In genomic region chr1:53115403-53116306, GRCh38 we compare ENCODE assay signal across 15 cellular contexts. TPM values are rescaled to one million over a fixed set of nuclear protein-coding genes. Genes with fewer than 3 reads are reported as not detected.
DNase-seq lines count a peak whose midpoint lies in the region; ATAC-seq and TF ChIP-seq lines count a peak whose summit lies in the region.
"Had no signal": no experiment of that assay in that cellular context is flagged by ENCODE, and none has a peak within 500 bp of the region (broad histone marks: within the 10 kb centered on the region; RNA-seq: fewer than 3 reads in every experiment).

No MANE protein-coding gene starts in this region.

- DNase-seq in DMS53 treated with DMSO at 0.1 percent for 48 hours (lab: John Stamatoyannopoulos, UW; ENCODE audit: unreplicated experiment), result peak; percentile 30
- DNase-seq in NCI-H2227 (lab: John Stamatoyannopoulos, UW; ENCODE audit: unreplicated experiment), result peak; percentile 72
- peak; percentile 48 for DNase-seq in epidermal melanocyte (ENCODE audit: insufficient read length, low spot score)
- peak; percentile 95 for DNase-seq in neural progenitor cell (ENCODE audit: low spot score)
- no peak for DNase-seq in naive thymus-derived CD4-positive, alpha-beta T cell
- no peak for DNase-seq in GM23248
- DNase-seq in GM19238 (ENCODE audit: insufficient read length, low spot score), result no peak
- DNase-seq: activated CD8-positive, alpha-beta memory T cell treated with anti-CD3 and anti-CD28 coated beads for 24 hours; CD4-positive, alpha-beta memory T cell; dermis blood vessel endothelial cell; stimulated activated CD4-positive, alpha-beta T cell treated with anti-CD3 and anti-CD28 coated beads, Interleukin-12 subunit alpha, Interleukin-12 subunit beta, amount 100 ng/mL, for 4 hours; stimulated activated CD8-positive, alpha-beta memory T cell treated with anti-CD3 and anti-CD28 coated beads, Interleukin-4, amount 100 ng/mL, for 48 hours had no signal

- no peaks in the 10 kb centered on the region for H3K9me3 ChIP-seq in neural progenitor cell (ENCODE audit: low read depth)
- H3K9me3 ChIP-seq in naive thymus-derived CD4-positive, alpha-beta T cell (ENCODE audit: control insufficient read depth in 2 of 3, low read length in 3 of 3), result no peaks in the 10 kb centered on the region
- peaks cover 7% of the 10 kb centered on the region for H3K9me3 ChIP-seq in GM23248 (ENCODE audit: low read depth)

- H3K9ac ChIP-seq in neural progenitor cell, result no peak overlapping the region
- H3K9ac ChIP-seq in GM23248, result no peak overlapping the region

- no peak overlapping the region for H3K27ac Mint-ChIP-seq in neural progenitor cell
- H3K27ac Mint-ChIP-seq in naive thymus-derived CD4-positive, alpha-beta T cell, result no peak overlapping the region
- H3K27ac Mint-ChIP-seq: activated naive CD4-positive, alpha-beta T cell treated with anti-CD3 and anti-CD28 coated beads, Interleukin-2, amount 50 U/mL, for 24 hours; CD4-positive, alpha-beta memory T cell had no signal

- H3K4me3 Mint-ChIP-seq in neural progenitor cell, result no peak overlapping the region
- H3K4me3 Mint-ChIP-seq in naive thymus-derived CD4-positive, alpha-beta T cell, result no peak overlapping the region
- H3K4me3 Mint-ChIP-seq: activated naive CD4-positive, alpha-beta T cell treated with anti-CD3 and anti-CD28 coated beads, Interleukin-2, amount 50 U/mL, for 24 hours; CD4-positive, alpha-beta memory T cell had no signal

- no peaks in the 10 kb centered on the region for H3K36me3 Mint-ChIP-seq in neural progenitor cell
- H3K36me3 Mint-ChIP-seq in naive thymus-derived CD4-positive, alpha-beta T cell, result no peaks in the 10 kb centered on the region
- H3K36me3 Mint-ChIP-seq: activated naive CD4-positive, alpha-beta T cell treated with anti-CD3 and anti-CD28 coated beads, Interleukin-2, amount 50 U/mL, for 24 hours; CD4-positive, alpha-beta memory T cell had no signal

- H3K9me2 ChIP-seq in GM23248 (ENCODE audit: insufficient read depth), result no peaks in the 10 kb centered on the region

- H3K9me3 Mint-ChIP-seq in neural progenitor cell, result peaks cover 5% of the 10 kb centered on the region
- H3K9me3 Mint-ChIP-seq in naive thymus-derived CD4-positive, alpha-beta T cell, result peaks cover 0 to 1% (median 0%) of the 10 kb centered on the region in 11 donors
- H3K9me3 Mint-ChIP-seq: activated naive CD4-positive, alpha-beta T cell treated with anti-CD3 and anti-CD28 coated beads, Interleukin-2, amount 50 U/mL, for 24 hours; CD4-positive, alpha-beta memory T cell had no signal

- CTCF ChIA-PET in naive thymus-derived CD4-positive, alpha-beta T cell (lab: Charles Lee), result no interaction called here

- 75% methylated on average over 20 of the region's 20 CpGs for WGBS in GM23248 (ENCODE audit: low coverage in 1 of 2, low lambda C conversion rate in 2 of 2, missing lambda C conversion rate in 2 of 2), 2 experiments

- intact Hi-C loops in naive thymus-derived CD4-positive, alpha-beta T cell (cut with micrococcal nuclease), result no loop called here

- H2AFZ ChIP-seq in neural progenitor cell (replicated peaks), result no peak overlapping the region
- H2AFZ ChIP-seq in GM23248, result no peak overlapping the region

- no peak for TF ChIP-seq CTCF in neural progenitor cell (IDR thresholded peaks at IDR 0.05)

- H3K27me3 Mint-ChIP-seq in neural progenitor cell (ENCODE audit: insufficient read depth, low read depth), result peaks cover 15% of the 10 kb centered on the region
- H3K27me3 Mint-ChIP-seq in naive thymus-derived CD4-positive, alpha-beta T cell, result peaks cover 0 to 9% (median 0%) of the 10 kb centered on the region in 5 donors
- H3K27me3 Mint-ChIP-seq: activated naive CD4-positive, alpha-beta T cell treated with anti-CD3 and anti-CD28 coated beads, Interleukin-2, amount 50 U/mL, for 24 hours had no signal

- no peaks in the 10 kb centered on the region for H3K36me3 ChIP-seq in neural progenitor cell
- H3K36me3 ChIP-seq in naive thymus-derived CD4-positive, alpha-beta T cell (ENCODE audit: control insufficient read depth in 2 of 3, insufficient read depth in 3 of 3, low read length in 3 of 3), result no peaks in the 10 kb centered on the region
- no peaks in the 10 kb centered on the region for H3K36me3 ChIP-seq in GM23248 (ENCODE audit: low read depth)

- no peak overlapping the region for H3K4me3 ChIP-seq in neural progenitor cell
- H3K4me3 ChIP-seq in naive thymus-derived CD4-positive, alpha-beta T cell (ENCODE audit: low read length), result no peak overlapping the region
- H3K4me3 ChIP-seq in GM23248, result no peak overlapping the region

- peaks cover 67% of the 10 kb centered on the region for H3K27me3 ChIP-seq in neural progenitor cell
- H3K27me3 ChIP-seq in naive thymus-derived CD4-positive, alpha-beta T cell (ENCODE audit: control insufficient read depth in 2 of 2, insufficient read depth in 2 of 2, low read length in 2 of 2), result no peaks in the 10 kb centered on the region
- no peaks in the 10 kb centered on the region for H3K27me3 ChIP-seq in GM23248 (replicated peaks; ENCODE audit: insufficient read depth)

- ATAC-seq in naive thymus-derived CD4-positive, alpha-beta T cell, result no peak
- no peak for ATAC-seq in GM18907 (IDR thresholded peaks at IDR 0.05; ENCODE audit: unreplicated experiment)

- H3F3A ChIP-seq in neural progenitor cell (ENCODE audit: low read depth) (peaks cover 35% of the 10 kb centered on the region), GM23248 (ENCODE audit: insufficient read depth) (peaks cover 18% of the 10 kb centered on the region)

- in situ Hi-C loops in GM23248 (cut with MboI), result no loop called here

- POLR2A ChIA-PET in naive thymus-derived CD4-positive, alpha-beta T cell (lab: Charles Lee), result no interaction called here

- H3K27ac ChIP-seq in neural progenitor cell, result no peak overlapping the region
- H3K27ac ChIP-seq in naive thymus-derived CD4-positive, alpha-beta T cell (ENCODE audit: low read depth, low read length), result no peak overlapping the region
- no peak overlapping the region for H3K27ac ChIP-seq in GM23248

- H3K4me1 ChIP-seq in neural progenitor cell (peaks cover 35% of the 10 kb centered on the region), GM23248 (ENCODE audit: insufficient read depth) (peaks cover 9% of the 10 kb centered on the region)
- no peaks in the 10 kb centered on the region for H3K4me1 ChIP-seq in naive thymus-derived CD4-positive, alpha-beta T cell (ENCODE audit: control insufficient read depth in 2 of 2, insufficient read depth in 2 of 2, low read length in 2 of 2)

- H3K4me2 ChIP-seq in neural progenitor cell (peak overlapping the region; percentile 66), GM23248 (ENCODE audit: unreplicated experiment) (no peak overlapping the region)

- H3K4me1 Mint-ChIP-seq in neural progenitor cell, result peaks cover 39% of the 10 kb centered on the region
- peaks cover 0 to 12% (median 8%) of the 10 kb centered on the region in 7 donors for H3K4me1 Mint-ChIP-seq in naive thymus-derived CD4-positive, alpha-beta T cell
- H3K4me1 Mint-ChIP-seq: activated naive CD4-positive, alpha-beta T cell treated with anti-CD3 and anti-CD28 coated beads, Interleukin-2, amount 50 U/mL, for 24 hours had no signal

- H4K20me1 ChIP-seq in neural progenitor cell (ENCODE audit: low read depth) (peaks cover 18% of the 10 kb centered on the region), GM23248 (ENCODE audit: insufficient read depth) (no peaks in the 10 kb centered on the region)

- no peaks in the 10 kb centered on the region for H3K79me2 ChIP-seq in neural progenitor cell (ENCODE audit: low read depth)
- H3K79me2 ChIP-seq in GM23248 (ENCODE audit: insufficient read depth), result no peaks in the 10 kb centered on the region

RNA-seq across cellular contexts. Expression of gene SLC1A7, which starts 26.8 kb away (rescaled TPM):
- not detected in 2 replicates for total RNA-seq in neural progenitor cell (ENCODE audit: low replicate concordance)
- 1 to 10 TPM in 1 of 5 experiments, under 1 TPM in 1, not detected in 3; 0.16 to 1.8 TPM for total RNA-seq in naive thymus-derived CD4-positive, alpha-beta T cell
- not detected for polyA plus RNA-seq in naive thymus-derived CD4-positive, alpha-beta T cell
- total RNA-seq in GM23248 (2014; rRNA removed; shearing (Covaris generic)), result 0.13 TPM in 1 of 2 replicates, not detected in the other
- 0.51 and 0.76 TPM in 2 replicates for polyA plus RNA-seq in GM23248 (2016; fragmentation: Nextera tagmentation; extraction: Ambion mirVana)
- total RNA-seq: CD4-positive, alpha-beta memory T cell; dermis blood vessel endothelial cell; T-helper 1 cell treated with Interleukin-12 subunit alpha and Interleukin-12 subunit beta and Interleukin-4 antibody, amounts not matched to agents 30 ng/mL and 1 ng/mL, for 36 hours had no signal
- polyA plus RNA-seq: CD4-positive, alpha-beta memory T cell had no signal

RNA-seq across cellular contexts. Expression of gene PODN, which starts 53.6 kb away (rescaled TPM):
- 0.09 TPM in 1 of 2 replicates, not detected in the other for total RNA-seq in neural progenitor cell (ENCODE audit: low replicate concordance)
- total RNA-seq in naive thymus-derived CD4-positive, alpha-beta T cell, result under 1 TPM in 1 of 5 experiments, not detected in 4; 0.88 TPM
- not detected for polyA plus RNA-seq in naive thymus-derived CD4-positive, alpha-beta T cell
- 54.0 and 54.8 TPM in 2 replicates for total RNA-seq in GM23248 (2014; rRNA removed; shearing (Covaris generic))
- 71.6 and 73.7 TPM in 2 replicates for polyA plus RNA-seq in GM23248 (2016; fragmentation: Nextera tagmentation; extraction: Ambion mirVana)
- total RNA-seq: CD4-positive, alpha-beta memory T cell; dermis blood vessel endothelial cell; T-helper 1 cell treated with Interleukin-12 subunit alpha and Interleukin-12 subunit beta and Interleukin-4 antibody, amounts not matched to agents 30 ng/mL and 1 ng/mL, for 36 hours had no signal
- polyA plus RNA-seq: CD4-positive, alpha-beta memory T cell had no signal

Comparison
In these comparisons a context has a peak if more than half of its experiments do, and no peak if none do; other contexts are left out.
1. DNase-seq: peak in DMS53 treated with DMSO at 0.1 percent for 48 hours (single experiment), NCI-H2227 (single experiment), epidermal melanocyte (single experiment) and neural progenitor cell (single experiment); none in naive thymus-derived CD4-positive, alpha-beta T cell (0 of 9), GM23248 (single experiment) and GM19238 (single experiment).
2. RNA of gene PODN, which starts 53.6 kb away (total RNA-seq): 54.0 to 54.8 TPM in GM23248; 0.09 TPM in neural progenitor cell and 0.88 TPM in naive thymus-derived CD4-positive, alpha-beta T cell; every median in the first group is over 10 times any median in the second.